In genomic region chr6:16639689-16640480, GRCh38 we compare ENCODE assay signal across 11 cellular contexts.
DNase-seq lines count a peak whose midpoint lies in the region; ATAC-seq, FAIRE-seq and TF ChIP-seq lines count a peak whose summit lies in the region.
"Had no signal": no experiment of that assay in that cellular context is flagged by ENCODE, and none has a peak within 500 bp of the region (broad histone marks: within the 10 kb centered on the region; RNA-seq: fewer than 3 reads in every experiment).

No MANE protein-coding gene starts in this region.

- ATAC-seq in HG03175 (IDR thresholded peaks at IDR 0.05; ENCODE audit: unreplicated experiment) (no peak), HG02642 (IDR thresholded peaks at IDR 0.05; ENCODE audit: poor library complexity, unreplicated experiment) (no peak)
- ATAC-seq: activated CD8-positive, alpha-beta T cell treated with anti-CD3 and anti-CD28 coated beads, Interleukin-2, amount 10 ng/mL, durations not matched to agents 7 days and 5 days had no signal

- H3K4me3 ChIP-seq in BJ (ENCODE audit: low read depth, low read length) (no peak overlapping the region), bronchial epithelial cell (ENCODE audit: low read depth, low read length) (no peak overlapping the region)

- CTCF ChIA-PET in BJ (lab: Yijun Ruan, JAX) = interaction anchor here (0.8 to 0.9 kb wide), 2 partner anchors 32 to 59 kb away, joined by 3 read pairs; no protein-coding TSS in a partner anchor

- H3K27me3 ChIP-seq in BJ (ENCODE audit: control insufficient read depth, insufficient read depth, low read length) (no peaks in the 10 kb centered on the region), bronchial epithelial cell (ENCODE audit: control insufficient read depth, insufficient read depth, low read length) (no peaks in the 10 kb centered on the region), layer of hippocampus (ENCODE audit: control insufficient read depth, insufficient read depth, low read length) (no peaks in the 10 kb centered on the region)

- no peak for TF ChIP-seq CTCF in BJ (IDR thresholded peaks at IDR 0.05; ENCODE audit: insufficient read depth, low read depth, low read length)
- no peak for TF ChIP-seq CTCF in bronchial epithelial cell (IDR thresholded peaks at IDR 0.05; ENCODE audit: insufficient read depth, low read length, severe bottlenecking)

- peak; percentile 72 for DNase-seq in BJ (ENCODE audit: low read depth)
- peak; percentile 96 for DNase-seq in LHCN-M2 (ENCODE audit: low read depth)
- DNase-seq in bronchial epithelial cell (ENCODE audit: low read depth) = peak; percentile 81
- no peak for DNase-seq in pons (ENCODE audit: low spot score)
- no peak for DNase-seq in germinal center (ENCODE audit: low spot score)
- DNase-seq: activated CD8-positive, alpha-beta T cell treated with anti-CD3 and anti-CD28 coated beads, Interleukin-2, amount 10 ng/mL, durations not matched to agents 7 days and 5 days; stimulated activated CD8-positive, alpha-beta memory T cell treated with anti-CD3 and anti-CD28 coated beads, Interleukin-4, amount 100 ng/mL, for 48 hours had no signal

- H3K36me3 ChIP-seq in BJ (ENCODE audit: control insufficient read depth, insufficient read depth, low read length) = peaks cover 3% of the 10 kb centered on the region
- peaks cover 3% of the 10 kb centered on the region for H3K36me3 ChIP-seq in bronchial epithelial cell (ENCODE audit: control insufficient read depth, insufficient read depth, low read length)

- POLR2A ChIA-PET in BJ (lab: Charles Lee) = no interaction called here

- no peak for FAIRE-seq in bronchial epithelial cell (lab: Jason Lieb, UNC)
- FAIRE-seq: islet of Langerhans had no signal

- peak overlapping the region; percentile 2 for H3K27ac ChIP-seq in layer of hippocampus (ENCODE audit: low read depth, low read length)

Comparison
In these comparisons a context has a peak if more than half of its experiments do, and no peak if none do; other contexts are left out.
1. DNase-seq: peak in BJ (single experiment), LHCN-M2 (single experiment) and bronchial epithelial cell (single experiment); none in pons (single experiment) and germinal center (single experiment).